ENCODE assay signal across 17 cellular contexts in genomic region chr6:38501931-38502330, GRCh38.
DNase-seq lines count a peak whose midpoint lies in the region; ATAC-seq, FAIRE-seq and TF ChIP-seq lines count a peak whose summit lies in the region.
"Had no signal": no experiment of that assay in that cellular context is flagged by ENCODE, and none has a peak within 500 bp of the region (broad histone marks: within the 10 kb centered on the region; RNA-seq: fewer than 3 reads in every experiment).

No MANE protein-coding gene starts in this region.

- CTCF ChIA-PET in A673 (lab: Charles Lee): no interaction called here

- no peak overlapping the region for H3K27ac ChIP-seq in A673 (ENCODE audit: low read depth, low read length, poor library complexity, severe bottlenecking)
- H3K27ac ChIP-seq: heart right ventricle, neutrophil, psoas muscle had no signal

- POLR2A ChIA-PET in A673 (lab: Charles Lee; ENCODE audit: low non-redundant PET): no interaction called here

- H3K27me3 ChIP-seq in A673 (replicated peaks; ENCODE audit: insufficient read depth, low read depth, low read length, poor library complexity): no peaks in the 10 kb centered on the region
- H3K27me3 ChIP-seq: heart right ventricle, neutrophil had no signal

- no TSS peak for BruUV-seq in A673 (replicated peaks; lab: Mats Ljungman, UMichigan)

- intact Hi-C loops in A673 (cut with micrococcal nuclease; ENCODE audit: unreplicated experiment): no loop called here

- TF ChIP-seq CTCF in A673 (conservative IDR thresholded peaks at IDR 0.05; ENCODE audit: low read depth, low read length): no peak
- no peak for TF ChIP-seq CTCF in D721Med (IDR thresholded peaks at IDR 0.05; ENCODE audit: insufficient read depth, missing control alignments)

- no peaks in the 10 kb centered on the region for H3K36me3 ChIP-seq in A673 (ENCODE audit: insufficient read depth, low read length, poor library complexity, severe bottlenecking)
- H3K36me3 ChIP-seq: heart right ventricle, neutrophil had no signal

- no peaks in the 10 kb centered on the region for H3K4me1 ChIP-seq in A673 (ENCODE audit: insufficient read depth, low read length, poor library complexity, severe bottlenecking)
- H3K4me1 ChIP-seq: heart right ventricle had no signal

- DNase-seq in A673 (ENCODE audit: low spot score): peak; percentile 64
- DNase-seq in D721Med (ENCODE audit: insufficient read length, low spot score): no peak
- DNase-seq in NCI-H1105 treated with DMSO at 0.1 percent for 48 hours (lab: John Stamatoyannopoulos, UW): peak; percentile 67
- peak; percentile 53 to 72 for DNase-seq in NCI-H526 (lab: John Stamatoyannopoulos, UW)
- DNase-seq in GDM1 (lab: John Stamatoyannopoulos, UW): no peak
- DNase-seq: CD4-positive, alpha-beta T cell; heart right ventricle; left colon; mesenchymal stem cell; NCI-H2029 treated with DMSO at 0.1 percent for 48 hours; psoas muscle had no signal

- no peak overlapping the region for H3K4me3 ChIP-seq in A673 (ENCODE audit: low read depth, low read length, poor library complexity, severe bottlenecking)
- H3K4me3 ChIP-seq: heart right ventricle, psoas muscle had no signal

- ATAC-seq in HG03025 (IDR thresholded peaks at IDR 0.05; ENCODE audit: low FRiP score, unreplicated experiment) (no peak), GM19455 (IDR thresholded peaks at IDR 0.05; ENCODE audit: unreplicated experiment) (no peak)
- ATAC-seq: heart right ventricle, left colon, psoas muscle, WTC11 had no signal

- no peaks in the 10 kb centered on the region for H3K9me3 ChIP-seq in A673 (ENCODE audit: low read depth, low read length, poor library complexity, severe bottlenecking)
- H3K9me3 ChIP-seq: heart right ventricle, neutrophil, psoas muscle had no signal

- FAIRE-seq in D721Med (lab: Jason Lieb, UNC): peak; percentile 48
- FAIRE-seq: astrocyte, H1 had no signal

Comparison
In these comparisons a context has a peak if more than half of its experiments do, and no peak if none do; other contexts are left out.
1. DNase-seq: peak in A673 (single experiment), NCI-H1105 treated with DMSO at 0.1 percent for 48 hours (single experiment) and NCI-H526 (2 of 2); none in D721Med (single experiment) and GDM1 (single experiment).